In genomic region chr1:25182629-25183028, GRCh38 we compare ENCODE assay signal across 15 cellular contexts. TPM values are rescaled to one million over a fixed set of nuclear protein-coding genes. Genes with fewer than 3 reads are reported as not detected.
DNase-seq lines count a peak whose midpoint lies in the region; ATAC-seq and TF ChIP-seq lines count a peak whose summit lies in the region.
"Had no signal": no experiment of that assay in that cellular context is flagged by ENCODE, and none has a peak within 500 bp of the region (broad histone marks: within the 10 kb centered on the region; RNA-seq: fewer than 3 reads in every experiment).

No MANE protein-coding gene starts in this region.

- DNase-seq in ELR (ENCODE audit: low read depth) = peak; percentile 84
- DNase-seq in RPMI7951 (ENCODE audit: low read depth) = peak; percentile 90
- DNase-seq in coronary artery (ENCODE audit: low spot score) = peak; percentile 16
- DNase-seq in non-pigmented ciliary epithelial cell (ENCODE audit: low read depth) = peak; percentile 26
- DNase-seq in CD1c-positive myeloid dendritic cell (ENCODE audit: extremely low spot score) = no peak
- DNase-seq in hippocampal formation (lab: John Stamatoyannopoulos, UW) = no peak
- DNase-seq in stimulated activated naive CD4-positive, alpha-beta T cell (lab: John Stamatoyannopoulos, UW) = no peak
- DNase-seq: activated B cell treated with CpG ODN at 0.5 μM for 24 hours; activated gamma-delta T cell treated with Interleukin-2 at 50 U/mL for 16 hours; effector CD4-positive, alpha-beta T cell; NCI-H1436; NCI-H510A treated with DMSO at 0.1 percent for 48 hours; OCI-M1; T-helper 1 cell had no signal

- ATAC-seq in HG03159 (IDR thresholded peaks at IDR 0.05; ENCODE audit: unreplicated experiment) = no peak

- no peak for TF ChIP-seq CTCF in coronary artery (IDR thresholded peaks at IDR 0.05)

- no peak overlapping the region for H3K27ac ChIP-seq in coronary artery

- H3K4me3 ChIP-seq in coronary artery = no peak overlapping the region

RNA-seq across cellular contexts. Expression of gene SYF2, which starts 49.7 kb away (rescaled TPM):
- 58.1 and 66.8 TPM in 2 replicates for total RNA-seq in RPMI7951 (2014; rRNA removed; shearing (Covaris generic))

Comparison
In these comparisons a context has a peak if more than half of its experiments do, and no peak if none do; other contexts are left out.
1. DNase-seq: peak in ELR (single experiment), RPMI7951 (single experiment), coronary artery (single experiment) and non-pigmented ciliary epithelial cell (single experiment); none in CD1c-positive myeloid dendritic cell (single experiment), hippocampal formation (0 of 2) and stimulated activated naive CD4-positive, alpha-beta T cell (0 of 6).